Comparison of ENCODE assay signal across 1 cellular context in the genomic region with DNA sequence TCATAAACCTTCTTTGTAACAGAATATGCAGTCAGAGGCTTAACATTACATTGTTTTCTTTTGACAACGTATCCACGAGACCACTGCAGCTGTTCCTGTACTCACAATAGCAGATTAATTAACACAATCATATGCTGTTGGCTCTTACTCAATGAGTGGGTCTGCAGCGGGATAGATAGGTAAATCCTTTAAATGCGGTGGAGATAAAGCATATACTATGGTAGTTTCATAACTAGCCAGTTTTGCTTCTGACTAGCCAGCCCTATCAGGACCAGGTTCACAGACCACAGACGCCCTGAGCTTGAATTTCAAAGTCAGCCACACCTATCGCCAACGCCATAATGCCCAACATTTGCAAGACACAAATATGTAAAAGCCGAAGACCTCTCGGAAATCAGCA.
TF ChIP-seq lines count a peak whose summit lies in the region.

No MANE protein-coding gene starts in this region.

TF ChIP-seq in WTC11, 78 proteins besides CTCF, POLR2A, EP300 and RAD21 (continued from another document):
- TF ChIP-seq, protein P1, sequence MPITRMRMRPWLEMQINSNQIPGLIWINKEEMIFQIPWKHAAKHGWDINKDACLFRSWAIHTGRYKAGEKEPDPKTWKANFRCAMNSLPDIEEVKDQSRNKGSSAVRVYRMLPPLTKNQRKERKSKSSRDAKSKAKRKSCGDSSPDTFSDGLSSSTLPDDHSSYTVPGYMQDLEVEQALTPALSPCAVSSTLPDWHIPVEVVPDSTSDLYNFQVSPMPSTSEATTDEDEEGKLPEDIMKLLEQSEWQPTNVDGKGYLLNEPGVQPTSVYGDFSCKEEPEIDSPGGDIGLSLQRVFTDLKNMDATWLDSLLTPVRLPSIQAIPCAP (CRISPR knock-in tag; IDR thresholded peaks at IDR 0.05) = no peak
- TF ChIP-seq, protein P2, sequence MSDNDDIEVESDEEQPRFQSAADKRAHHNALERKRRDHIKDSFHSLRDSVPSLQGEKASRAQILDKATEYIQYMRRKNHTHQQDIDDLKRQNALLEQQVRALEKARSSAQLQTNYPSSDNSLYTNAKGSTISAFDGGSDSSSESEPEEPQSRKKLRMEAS (CRISPR knock-in tag; IDR thresholded peaks at IDR 0.05) = no peak
- no peak for TF ChIP-seq ELF4 (CRISPR knock-in tag; IDR thresholded peaks at IDR 0.05; ENCODE audit: low read depth)
- no peak for TF ChIP-seq ZNF423 (CRISPR knock-in tag; IDR thresholded peaks at IDR 0.05)
- TF ChIP-seq, protein P3, sequence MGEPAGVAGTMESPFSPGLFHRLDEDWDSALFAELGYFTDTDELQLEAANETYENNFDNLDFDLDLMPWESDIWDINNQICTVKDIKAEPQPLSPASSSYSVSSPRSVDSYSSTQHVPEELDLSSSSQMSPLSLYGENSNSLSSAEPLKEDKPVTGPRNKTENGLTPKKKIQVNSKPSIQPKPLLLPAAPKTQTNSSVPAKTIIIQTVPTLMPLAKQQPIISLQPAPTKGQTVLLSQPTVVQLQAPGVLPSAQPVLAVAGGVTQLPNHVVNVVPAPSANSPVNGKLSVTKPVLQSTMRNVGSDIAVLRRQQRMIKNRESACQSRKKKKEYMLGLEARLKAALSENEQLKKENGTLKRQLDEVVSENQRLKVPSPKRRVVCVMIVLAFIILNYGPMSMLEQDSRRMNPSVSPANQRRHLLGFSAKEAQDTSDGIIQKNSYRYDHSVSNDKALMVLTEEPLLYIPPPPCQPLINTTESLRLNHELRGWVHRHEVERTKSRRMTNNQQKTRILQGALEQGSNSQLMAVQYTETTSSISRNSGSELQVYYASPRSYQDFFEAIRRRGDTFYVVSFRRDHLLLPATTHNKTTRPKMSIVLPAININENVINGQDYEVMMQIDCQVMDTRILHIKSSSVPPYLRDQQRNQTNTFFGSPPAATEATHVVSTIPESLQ (CRISPR knock-in tag; IDR thresholded peaks at IDR 0.05) = no peak
- TF ChIP-seq, protein P4, sequence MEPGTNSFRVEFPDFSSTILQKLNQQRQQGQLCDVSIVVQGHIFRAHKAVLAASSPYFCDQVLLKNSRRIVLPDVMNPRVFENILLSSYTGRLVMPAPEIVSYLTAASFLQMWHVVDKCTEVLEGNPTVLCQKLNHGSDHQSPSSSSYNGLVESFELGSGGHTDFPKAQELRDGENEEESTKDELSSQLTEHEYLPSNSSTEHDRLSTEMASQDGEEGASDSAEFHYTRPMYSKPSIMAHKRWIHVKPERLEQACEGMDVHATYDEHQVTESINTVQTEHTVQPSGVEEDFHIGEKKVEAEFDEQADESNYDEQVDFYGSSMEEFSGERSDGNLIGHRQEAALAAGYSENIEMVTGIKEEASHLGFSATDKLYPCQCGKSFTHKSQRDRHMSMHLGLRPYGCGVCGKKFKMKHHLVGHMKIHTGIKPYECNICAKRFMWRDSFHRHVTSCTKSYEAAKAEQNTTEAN (CRISPR knock-in tag; IDR thresholded peaks at IDR 0.05) = no peak
- no peak for TF ChIP-seq ZNF396 (CRISPR knock-in tag; IDR thresholded peaks at IDR 0.05; ENCODE audit: borderline replicate concordance)
- no peak for TF ChIP-seq SP1 (CRISPR knock-in tag; conservative IDR thresholded peaks at IDR 0.05)
- no peak for TF ChIP-seq TCF7 (CRISPR knock-in tag; IDR thresholded peaks at IDR 0.05; ENCODE audit: low read depth)
- TF ChIP-seq CREM (CRISPR knock-in tag; IDR thresholded peaks at IDR 0.05) = no peak
- TF ChIP-seq, protein P5, sequence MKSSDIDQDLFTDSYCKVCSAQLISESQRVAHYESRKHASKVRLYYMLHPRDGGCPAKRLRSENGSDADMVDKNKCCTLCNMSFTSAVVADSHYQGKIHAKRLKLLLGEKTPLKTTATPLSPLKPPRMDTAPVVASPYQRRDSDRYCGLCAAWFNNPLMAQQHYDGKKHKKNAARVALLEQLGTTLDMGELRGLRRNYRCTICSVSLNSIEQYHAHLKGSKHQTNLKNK (CRISPR knock-in tag; IDR thresholded peaks at IDR 0.05) = no peak
- TF ChIP-seq, protein P6, sequence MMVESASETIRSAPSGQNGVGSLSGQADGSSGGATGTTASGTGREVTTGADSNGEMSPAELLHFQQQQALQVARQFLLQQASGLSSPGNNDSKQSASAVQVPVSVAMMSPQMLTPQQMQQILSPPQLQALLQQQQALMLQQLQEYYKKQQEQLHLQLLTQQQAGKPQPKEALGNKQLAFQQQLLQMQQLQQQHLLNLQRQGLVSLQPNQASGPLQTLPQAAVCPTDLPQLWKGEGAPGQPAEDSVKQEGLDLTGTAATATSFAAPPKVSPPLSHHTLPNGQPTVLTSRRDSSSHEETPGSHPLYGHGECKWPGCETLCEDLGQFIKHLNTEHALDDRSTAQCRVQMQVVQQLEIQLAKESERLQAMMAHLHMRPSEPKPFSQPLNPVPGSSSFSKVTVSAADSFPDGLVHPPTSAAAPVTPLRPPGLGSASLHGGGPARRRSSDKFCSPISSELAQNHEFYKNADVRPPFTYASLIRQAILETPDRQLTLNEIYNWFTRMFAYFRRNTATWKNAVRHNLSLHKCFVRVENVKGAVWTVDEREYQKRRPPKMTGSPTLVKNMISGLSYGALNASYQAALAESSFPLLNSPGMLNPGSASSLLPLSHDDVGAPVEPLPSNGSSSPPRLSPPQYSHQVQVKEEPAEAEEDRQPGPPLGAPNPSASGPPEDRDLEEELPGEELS (CRISPR knock-in tag; IDR thresholded peaks at IDR 0.05) = no peak
TF ChIP-seq in WTC11: peak in this region for 0.
